In the genomic region with DNA sequence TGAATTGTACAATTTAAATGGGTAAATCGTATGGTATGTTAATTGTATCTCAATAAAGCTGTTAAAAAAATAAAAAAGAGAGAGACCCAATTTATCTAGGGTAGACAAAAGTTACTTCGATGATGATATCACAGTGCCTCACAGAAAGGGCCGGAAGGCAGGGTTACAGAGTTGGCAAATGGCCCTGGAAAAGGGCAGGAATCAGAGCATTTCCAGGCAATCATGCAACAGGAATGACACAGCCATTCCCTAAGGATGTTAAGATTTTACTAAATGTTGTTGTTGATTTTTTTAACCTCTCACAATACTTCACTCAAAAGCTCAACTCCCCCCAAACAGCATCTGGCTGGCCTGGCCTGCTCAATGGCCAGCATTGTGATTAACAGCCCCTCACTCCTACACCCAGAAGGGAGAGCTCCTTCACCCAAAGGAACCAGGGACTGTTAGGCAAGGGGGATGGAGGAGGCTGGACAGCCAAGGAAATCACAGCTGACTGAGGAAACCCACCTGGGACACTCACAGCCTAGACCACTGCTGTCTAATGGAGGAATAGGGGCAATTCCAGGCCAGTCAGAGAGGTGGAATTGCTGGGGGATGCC, we compare ENCODE assay signal across 10 cellular contexts. TPM values are rescaled to one million over a fixed set of nuclear protein-coding genes. Genes with fewer than 3 reads are reported as not detected.
A peak's percentile ranks its signal among the peaks of the same experiment; 100 is the strongest.
DNase-seq lines count a peak whose midpoint lies in the region; FAIRE-seq and TF ChIP-seq lines count a peak whose summit lies in the region.
"Had no signal": no experiment of that assay in that cellular context is flagged by ENCODE, and none has a peak within 500 bp of the region (broad histone marks: within the 10 kb centered on the region; RNA-seq: fewer than 3 reads in every experiment).

No MANE protein-coding gene starts in this region.

- DNase-seq in H54 (ENCODE audit: insufficient read length, low spot score) (peak; percentile 63), amniotic epithelial cell (ENCODE audit: low read depth) (peak; percentile 59), right atrium auricular region (ENCODE audit: low spot score) (peak; percentile 89), stomach (no peak), kidney glomerular epithelial cell (lab: John Stamatoyannopoulos, UW) (no peak), DMS79 (lab: John Stamatoyannopoulos, UW) (no peak), midbrain (lab: John Stamatoyannopoulos, UW) (no peak), inferior parietal cortex (ENCODE audit: extremely low spot score) (no peak)
- DNase-seq: NCI-H345, T-helper 9 cell had no signal

- intact Hi-C loops in stomach (cut with DNase I; ENCODE audit: low total_unique reads) = no loop called here

- TF ChIP-seq EP300 in stomach (IDR thresholded peaks at IDR 0.05) = no peak

- no peak overlapping the region for H3K4me3 ChIP-seq in right atrium auricular region
- no peak overlapping the region for H3K4me3 ChIP-seq in stomach

- H3K9me3 ChIP-seq in right atrium auricular region (no peaks in the 10 kb centered on the region), stomach (no peaks in the 10 kb centered on the region)

- WGBS in stomach, 5 donors = 53 to 70% (median 68%) methylated on average over 3 of the region's 3 CpGs

- H3K27me3 ChIP-seq in right atrium auricular region (no peaks in the 10 kb centered on the region), stomach (no peaks in the 10 kb centered on the region)

- H3K4me1 ChIP-seq in right atrium auricular region = peaks cover 0 to 41% of the 10 kb centered on the region in 2 donors
- H3K4me1 ChIP-seq in stomach = peaks cover 7 to 32% (median 21%) of the 10 kb centered on the region in 4 donors

- TF ChIP-seq POLR2A in H54 (IDR thresholded peaks at IDR 0.05; ENCODE audit: low read depth, low read length) (no peak), stomach (IDR thresholded peaks at IDR 0.05) (no peak)

- FAIRE-seq in H54 (lab: Jason Lieb, UNC) = peak; percentile 50

- TF ChIP-seq CTCF in right atrium auricular region (IDR thresholded peaks at IDR 0.05) (no peak), stomach (IDR thresholded peaks at IDR 0.05) (no peak)

- H3K36me3 ChIP-seq in right atrium auricular region (no peaks in the 10 kb centered on the region), stomach (peaks cover 0 to 24% (median 17%) of the 10 kb centered on the region in 4 donors)

- H3K27ac ChIP-seq in right atrium auricular region (peak overlapping the region; percentile 54 to 68), stomach (peak overlapping the region; percentile 41 to 67 (median 50))

RNA-seq across cellular contexts. Expression of a gene that starts 7.7 kb away (rescaled TPM):
- 10 to 100 TPM; 66.5 to 80.1 TPM for total RNA-seq in right atrium auricular region
- 100 to 1,000 TPM in 2 of 5 donors, 10 to 100 TPM in 3; 11.0 to 168 (median 96.8) TPM for total RNA-seq in stomach
- 10 to 100 TPM; 36.5 to 58.8 (median 40.8) TPM for polyA plus RNA-seq in stomach

Comparison
In these comparisons a context has a peak if more than half of its experiments do, and no peak if none do; other contexts are left out.
1. DNase-seq: peak in H54 (single experiment), amniotic epithelial cell (single experiment) and right atrium auricular region (single experiment); none in stomach (single experiment), kidney glomerular epithelial cell (single experiment), DMS79 (single experiment), midbrain (single experiment) and inferior parietal cortex (single experiment).